ENCODE assay signal across 1 cellular context in the genomic region with DNA sequence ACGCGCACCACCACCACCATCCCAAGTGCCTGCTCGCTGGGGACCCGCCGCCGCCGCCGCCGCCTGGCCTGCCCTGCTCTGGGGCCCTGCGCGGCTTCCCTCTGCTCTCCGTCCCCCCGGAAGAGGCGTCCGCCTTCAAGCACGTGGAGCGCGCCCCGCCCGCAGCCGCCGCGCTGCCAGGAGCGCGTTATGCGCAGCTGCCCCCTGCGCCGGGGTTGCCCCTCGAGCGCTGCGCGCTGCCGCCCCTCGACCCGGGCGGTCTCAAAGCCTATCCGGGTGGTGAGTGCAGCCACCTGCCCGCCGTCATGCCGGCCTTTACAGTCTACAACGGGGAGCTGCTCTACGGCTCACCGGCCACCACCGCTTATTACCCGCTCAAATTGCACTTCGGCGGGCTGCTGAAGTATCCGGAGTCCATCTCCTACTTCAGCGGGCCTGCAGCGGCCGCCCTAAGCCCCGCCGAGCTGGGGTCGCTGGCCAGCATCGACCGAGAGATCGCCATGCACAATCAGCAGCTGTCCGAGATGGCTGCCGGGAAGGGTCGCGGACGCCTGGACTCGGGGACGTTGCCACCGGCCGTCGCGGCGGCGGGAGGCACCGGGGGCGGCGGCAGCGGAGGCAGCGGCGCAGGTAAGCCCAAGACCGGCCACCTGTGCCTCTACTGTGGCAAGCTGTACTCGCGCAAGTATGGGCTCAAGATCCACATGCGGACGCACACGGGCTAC.
A peak's percentile ranks its signal among the peaks of the same experiment; 100 is the strongest.
TF ChIP-seq lines count a peak whose summit lies in the region.

No MANE protein-coding gene starts in this region.

TF ChIP-seq in WTC11, 78 proteins besides CTCF, POLR2A, EP300 and RAD21 (continued from another document and continues in another):
- TF ChIP-seq NFE2L1 (CRISPR knock-in tag; IDR thresholded peaks at IDR 0.05) = peak; percentile 81
- TF ChIP-seq, protein P1, sequence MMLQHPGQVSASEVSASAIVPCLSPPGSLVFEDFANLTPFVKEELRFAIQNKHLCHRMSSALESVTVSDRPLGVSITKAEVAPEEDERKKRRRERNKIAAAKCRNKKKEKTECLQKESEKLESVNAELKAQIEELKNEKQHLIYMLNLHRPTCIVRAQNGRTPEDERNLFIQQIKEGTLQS (CRISPR knock-in tag; conservative IDR thresholded peaks at IDR 0.05) = no peak
- no peak for TF ChIP-seq AR (CRISPR knock-in tag; IDR thresholded peaks at IDR 0.05)
- TF ChIP-seq ESRRA (CRISPR knock-in tag; IDR thresholded peaks at IDR 0.05; ENCODE audit: borderline replicate concordance) = 0 out of 2 replicates have a peak, but pooled peaks have one; percentile 34
- TF ChIP-seq, protein P2, sequence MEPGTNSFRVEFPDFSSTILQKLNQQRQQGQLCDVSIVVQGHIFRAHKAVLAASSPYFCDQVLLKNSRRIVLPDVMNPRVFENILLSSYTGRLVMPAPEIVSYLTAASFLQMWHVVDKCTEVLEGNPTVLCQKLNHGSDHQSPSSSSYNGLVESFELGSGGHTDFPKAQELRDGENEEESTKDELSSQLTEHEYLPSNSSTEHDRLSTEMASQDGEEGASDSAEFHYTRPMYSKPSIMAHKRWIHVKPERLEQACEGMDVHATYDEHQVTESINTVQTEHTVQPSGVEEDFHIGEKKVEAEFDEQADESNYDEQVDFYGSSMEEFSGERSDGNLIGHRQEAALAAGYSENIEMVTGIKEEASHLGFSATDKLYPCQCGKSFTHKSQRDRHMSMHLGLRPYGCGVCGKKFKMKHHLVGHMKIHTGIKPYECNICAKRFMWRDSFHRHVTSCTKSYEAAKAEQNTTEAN (CRISPR knock-in tag; IDR thresholded peaks at IDR 0.05) = peak; percentile 86
- no peak for TF ChIP-seq EMX1 (CRISPR knock-in tag; IDR thresholded peaks at IDR 0.05)
- no peak for TF ChIP-seq KAT7 (CRISPR knock-in tag; IDR thresholded peaks at IDR 0.05; ENCODE audit: borderline replicate concordance)
- TF ChIP-seq CREB1 (CRISPR knock-in tag; IDR thresholded peaks at IDR 0.05) = no peak
- no peak for TF ChIP-seq PRRX2 (CRISPR knock-in tag; IDR thresholded peaks at IDR 0.05)
- TF ChIP-seq NR2C2 (CRISPR knock-in tag; IDR thresholded peaks at IDR 0.05) = no peak; the same call in 1 of the 2 replicates
- 0 out of 2 replicates have a peak, but pooled peaks have one; percentile 29 for TF ChIP-seq ATF1 (CRISPR knock-in tag; IDR thresholded peaks at IDR 0.05)
- no peak for TF ChIP-seq TCF7 (CRISPR knock-in tag; IDR thresholded peaks at IDR 0.05; ENCODE audit: low read depth)
- 0 out of 2 replicates have a peak, but pooled peaks have one; percentile 47 for TF ChIP-seq E2F5 (CRISPR knock-in tag; IDR thresholded peaks at IDR 0.05)
- TF ChIP-seq ZNF281 (CRISPR knock-in tag; IDR thresholded peaks at IDR 0.05) = no peak; the same call in 1 of the 2 replicates
- TF ChIP-seq, protein P3, sequence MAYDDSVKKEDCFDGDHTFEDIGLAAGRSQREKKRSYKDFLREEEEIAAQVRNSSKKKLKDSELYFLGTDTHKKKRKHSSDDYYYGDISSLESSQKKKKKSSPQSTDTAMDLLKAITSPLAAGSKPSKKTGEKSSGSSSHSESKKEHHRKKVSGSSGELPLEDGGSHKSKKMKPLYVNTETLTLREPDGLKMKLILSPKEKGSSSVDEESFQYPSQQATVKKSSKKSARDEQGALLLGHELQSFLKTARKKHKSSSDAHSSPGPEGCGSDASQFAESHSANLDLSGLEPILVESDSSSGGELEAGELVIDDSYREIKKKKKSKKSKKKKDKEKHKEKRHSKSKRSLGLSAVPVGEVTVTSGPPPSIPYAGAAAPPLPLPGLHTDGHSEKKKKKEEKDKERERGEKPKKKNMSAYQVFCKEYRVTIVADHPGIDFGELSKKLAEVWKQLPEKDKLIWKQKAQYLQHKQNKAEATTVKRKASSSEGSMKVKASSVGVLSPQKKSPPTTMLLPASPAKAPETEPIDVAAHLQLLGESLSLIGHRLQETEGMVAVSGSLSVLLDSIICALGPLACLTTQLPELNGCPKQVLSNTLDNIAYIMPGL (CRISPR knock-in tag; IDR thresholded peaks at IDR 0.05) = peak; percentile 81; the same call in 1 of the 2 replicates
- TF ChIP-seq ELF4 (CRISPR knock-in tag; IDR thresholded peaks at IDR 0.05; ENCODE audit: low read depth) = no peak; the same call in 1 of the 2 replicates
- no peak for TF ChIP-seq SMAD3 (CRISPR knock-in tag; IDR thresholded peaks at IDR 0.05; ENCODE audit: borderline replicate concordance)
- no peak; the same call in 1 of the 2 replicates for TF ChIP-seq TP53 (CRISPR knock-in tag; IDR thresholded peaks at IDR 0.05)
- no peak; the same call in 1 of the 2 replicates for TF ChIP-seq ZNF671 (CRISPR knock-in tag; IDR thresholded peaks at IDR 0.05)
- peak; percentile 45 for TF ChIP-seq ZNF423 (CRISPR knock-in tag; IDR thresholded peaks at IDR 0.05)
- peak; percentile 61; the same call in 1 of the 2 replicates for TF ChIP-seq FOXP4 (CRISPR knock-in tag; IDR thresholded peaks at IDR 0.05)
- TF ChIP-seq, protein P4, sequence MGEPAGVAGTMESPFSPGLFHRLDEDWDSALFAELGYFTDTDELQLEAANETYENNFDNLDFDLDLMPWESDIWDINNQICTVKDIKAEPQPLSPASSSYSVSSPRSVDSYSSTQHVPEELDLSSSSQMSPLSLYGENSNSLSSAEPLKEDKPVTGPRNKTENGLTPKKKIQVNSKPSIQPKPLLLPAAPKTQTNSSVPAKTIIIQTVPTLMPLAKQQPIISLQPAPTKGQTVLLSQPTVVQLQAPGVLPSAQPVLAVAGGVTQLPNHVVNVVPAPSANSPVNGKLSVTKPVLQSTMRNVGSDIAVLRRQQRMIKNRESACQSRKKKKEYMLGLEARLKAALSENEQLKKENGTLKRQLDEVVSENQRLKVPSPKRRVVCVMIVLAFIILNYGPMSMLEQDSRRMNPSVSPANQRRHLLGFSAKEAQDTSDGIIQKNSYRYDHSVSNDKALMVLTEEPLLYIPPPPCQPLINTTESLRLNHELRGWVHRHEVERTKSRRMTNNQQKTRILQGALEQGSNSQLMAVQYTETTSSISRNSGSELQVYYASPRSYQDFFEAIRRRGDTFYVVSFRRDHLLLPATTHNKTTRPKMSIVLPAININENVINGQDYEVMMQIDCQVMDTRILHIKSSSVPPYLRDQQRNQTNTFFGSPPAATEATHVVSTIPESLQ (CRISPR knock-in tag; IDR thresholded peaks at IDR 0.05) = no peak
- TF ChIP-seq E2F4 (CRISPR knock-in tag; IDR thresholded peaks at IDR 0.05; ENCODE audit: borderline replicate concordance, low read depth) = no peak; the same call in 1 of the 2 replicates
- TF ChIP-seq, protein P5, sequence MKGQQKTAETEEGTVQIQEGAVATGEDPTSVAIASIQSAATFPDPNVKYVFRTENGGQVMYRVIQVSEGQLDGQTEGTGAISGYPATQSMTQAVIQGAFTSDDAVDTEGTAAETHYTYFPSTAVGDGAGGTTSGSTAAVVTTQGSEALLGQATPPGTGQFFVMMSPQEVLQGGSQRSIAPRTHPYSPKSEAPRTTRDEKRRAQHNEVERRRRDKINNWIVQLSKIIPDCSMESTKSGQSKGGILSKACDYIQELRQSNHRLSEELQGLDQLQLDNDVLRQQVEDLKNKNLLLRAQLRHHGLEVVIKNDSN (CRISPR knock-in tag; IDR thresholded peaks at IDR 0.05) = peak; percentile 45; the same call in 1 of the 2 replicates
- TF ChIP-seq ZNF219 (CRISPR knock-in tag; IDR thresholded peaks at IDR 0.05; ENCODE audit: borderline replicate concordance) = no peak
- no peak for TF ChIP-seq HMGA2 (CRISPR knock-in tag; IDR thresholded peaks at IDR 0.05)
- TF ChIP-seq, protein P6, sequence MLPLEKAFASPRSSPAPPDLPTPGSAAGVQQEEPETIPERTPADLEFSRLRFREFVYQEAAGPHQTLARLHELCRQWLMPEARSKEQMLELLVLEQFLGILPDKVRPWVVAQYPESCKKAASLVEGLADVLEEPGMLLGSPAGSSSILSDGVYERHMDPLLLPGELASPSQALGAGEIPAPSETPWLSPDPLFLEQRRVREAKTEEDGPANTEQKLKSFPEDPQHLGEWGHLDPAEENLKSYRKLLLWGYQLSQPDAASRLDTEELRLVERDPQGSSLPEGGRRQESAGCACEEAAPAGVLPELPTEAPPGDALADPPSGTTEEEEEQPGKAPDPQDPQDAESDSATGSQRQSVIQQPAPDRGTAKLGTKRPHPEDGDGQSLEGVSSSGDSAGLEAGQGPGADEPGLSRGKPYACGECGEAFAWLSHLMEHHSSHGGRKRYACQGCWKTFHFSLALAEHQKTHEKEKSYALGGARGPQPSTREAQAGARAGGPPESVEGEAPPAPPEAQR (CRISPR knock-in tag; IDR thresholded peaks at IDR 0.05) = no peak
- TF ChIP-seq, protein P7, sequence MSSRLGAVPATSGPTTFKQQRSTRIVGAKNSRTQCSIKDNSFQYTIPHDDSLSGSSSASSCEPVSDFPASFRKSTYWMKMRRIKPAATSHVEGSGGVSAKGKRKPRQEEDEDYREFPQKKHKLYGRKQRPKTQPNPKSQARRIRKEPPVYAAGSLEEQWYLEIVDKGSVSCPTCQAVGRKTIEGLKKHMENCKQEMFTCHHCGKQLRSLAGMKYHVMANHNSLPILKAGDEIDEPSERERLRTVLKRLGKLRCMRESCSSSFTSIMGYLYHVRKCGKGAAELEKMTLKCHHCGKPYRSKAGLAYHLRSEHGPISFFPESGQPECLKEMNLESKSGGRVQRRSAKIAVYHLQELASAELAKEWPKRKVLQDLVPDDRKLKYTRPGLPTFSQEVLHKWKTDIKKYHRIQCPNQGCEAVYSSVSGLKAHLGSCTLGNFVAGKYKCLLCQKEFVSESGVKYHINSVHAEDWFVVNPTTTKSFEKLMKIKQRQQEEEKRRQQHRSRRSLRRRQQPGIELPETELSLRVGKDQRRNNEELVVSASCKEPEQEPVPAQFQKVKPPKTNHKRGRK (CRISPR knock-in tag; IDR thresholded peaks at IDR 0.05; ENCODE audit: borderline replicate concordance) = no peak
- TF ChIP-seq OVOL2 (CRISPR knock-in tag; IDR thresholded peaks at IDR 0.05; ENCODE audit: borderline replicate concordance) = no peak
- TF ChIP-seq IRF1 (CRISPR knock-in tag; IDR thresholded peaks at IDR 0.05) = no peak
